ENCODE assay signal across 19 cellular contexts in the genomic region with DNA sequence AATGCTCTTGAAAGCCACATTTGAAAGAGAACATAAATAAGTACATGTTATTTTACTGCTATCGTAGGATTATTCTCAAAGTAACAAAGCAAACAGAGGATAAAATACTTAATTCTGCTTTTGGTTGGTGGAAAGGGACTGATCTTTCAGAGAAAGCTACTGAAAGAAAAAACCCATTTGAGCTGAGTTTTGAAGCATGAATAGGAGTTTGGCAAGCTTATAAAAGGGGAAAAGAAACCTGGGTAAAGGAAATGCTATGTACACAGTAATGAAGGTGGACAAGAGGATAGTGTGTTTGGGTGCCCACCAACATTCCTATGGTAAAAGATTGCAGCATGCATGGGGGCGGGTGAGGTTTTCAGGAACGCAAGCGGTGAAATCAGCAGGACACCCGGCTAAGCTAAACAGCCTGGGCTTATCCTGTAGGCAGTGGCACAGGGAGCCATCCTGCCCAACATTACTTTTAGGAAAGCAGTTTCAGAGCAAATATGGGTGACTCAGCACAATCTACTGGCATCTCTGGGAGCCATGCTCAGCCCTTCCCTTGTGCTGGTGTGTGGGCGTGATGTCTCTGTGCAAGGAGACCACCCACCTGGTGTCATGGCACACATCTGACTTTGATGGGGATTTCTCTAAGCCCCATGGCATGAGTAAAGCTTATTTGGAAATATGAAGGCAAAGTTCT.
DNase-seq lines count a peak whose midpoint lies in the region; ATAC-seq and TF ChIP-seq lines count a peak whose summit lies in the region.
"Had no signal": no experiment of that assay in that cellular context is flagged by ENCODE, and none has a peak within 500 bp of the region (broad histone marks: within the 10 kb centered on the region; RNA-seq: fewer than 3 reads in every experiment).

No MANE protein-coding gene starts in this region.

- H4K20me1 ChIP-seq in hepatocyte (ENCODE audit: insufficient read depth, poor library complexity, severe bottlenecking) (no peaks in the 10 kb centered on the region), smooth muscle cell (ENCODE audit: low read depth) (no peaks in the 10 kb centered on the region)

- TF ChIP-seq CTCF in hepatocyte (IDR thresholded peaks at IDR 0.05; ENCODE audit: poor library complexity) (no peak), smooth muscle cell (IDR thresholded peaks at IDR 0.05; ENCODE audit: borderline replicate concordance, insufficient read depth, poor library complexity, severe bottlenecking) (no peak)

- no peaks in the 10 kb centered on the region for H3K4me1 Mint-ChIP-seq in activated CD4-positive, alpha-beta T cell treated with anti-CD3 and anti-CD28 coated beads for 36 hours
- H3K4me1 Mint-ChIP-seq: activated B cell treated with CpG ODN at 0.5 μM for 24 hours; CD8-positive, alpha-beta memory T cell had no signal

- H3K9me3 Mint-ChIP-seq in activated CD4-positive, alpha-beta T cell treated with anti-CD3 and anti-CD28 coated beads for 36 hours (ENCODE audit: low read depth) = peaks cover 1% of the 10 kb centered on the region
- H3K9me3 Mint-ChIP-seq: activated B cell treated with CpG ODN at 0.5 μM for 24 hours had no signal

- DNase-seq in HCEC 1CT (peak; percentile 26), amniotic epithelial cell (ENCODE audit: low read depth) (peak; percentile 75), hepatocyte (ENCODE audit: low spot score) (peak; percentile 20), smooth muscle cell (lab: John Stamatoyannopoulos, UW; ENCODE audit: unreplicated experiment) (no peak)
- DNase-seq in activated CD4-positive, alpha-beta T cell treated with anti-CD3 and anti-CD28 coated beads for 36 hours = no peak
- DNase-seq: activated B cell treated with CpG ODN at 0.5 μM for 24 hours; activated gamma-delta T cell; body of pancreas; CD8-positive, alpha-beta memory T cell; GDM1; NCI-H2029; NCI-H526 treated with DMSO at 0.1 percent for 48 hours; small intestine; stimulated activated naive B cell treated with anti-CD40 and anti-IgM and Interleukin-4, amounts not matched to agents 10 μg/mL and 1 μg/mL and 100 μg/mL, for 72 hours had no signal

- H3K9me3 ChIP-seq in hepatocyte (ENCODE audit: low read depth) (no peaks in the 10 kb centered on the region), smooth muscle cell (replicated peaks; ENCODE audit: low read depth) (no peaks in the 10 kb centered on the region)
- H3K9me3 ChIP-seq: body of pancreas had no signal

- H3K79me2 ChIP-seq in hepatocyte (no peaks in the 10 kb centered on the region), smooth muscle cell (ENCODE audit: low read depth) (no peaks in the 10 kb centered on the region)

- H3K4me3 Mint-ChIP-seq in activated CD4-positive, alpha-beta T cell treated with anti-CD3 and anti-CD28 coated beads for 36 hours = no peak overlapping the region
- H3K4me3 Mint-ChIP-seq: activated B cell treated with CpG ODN at 0.5 μM for 24 hours; CD8-positive, alpha-beta memory T cell; stimulated activated naive B cell treated with anti-CD40 and anti-IgM and Interleukin-4, amounts not matched to agents 10 μg/mL and 1 μg/mL and 100 μg/mL, for 72 hours had no signal

- no peaks in the 10 kb centered on the region for H3K27me3 ChIP-seq in hepatocyte
- no peaks in the 10 kb centered on the region for H3K27me3 ChIP-seq in smooth muscle cell (ENCODE audit: low read depth)
- H3K27me3 ChIP-seq: body of pancreas, foreskin keratinocyte had no signal

- no peaks in the 10 kb centered on the region for H3K36me3 Mint-ChIP-seq in activated CD4-positive, alpha-beta T cell treated with anti-CD3 and anti-CD28 coated beads for 36 hours (ENCODE audit: low read depth)
- H3K36me3 Mint-ChIP-seq: stimulated activated naive B cell treated with anti-CD40 and anti-IgM and Interleukin-4, amounts not matched to agents 10 μg/mL and 1 μg/mL and 100 μg/mL, for 72 hours had no signal

- H3K27ac ChIP-seq in hepatocyte (no peak overlapping the region), smooth muscle cell (ENCODE audit: low read depth) (peak overlapping the region; percentile 57)
- H3K27ac ChIP-seq: body of pancreas, foreskin keratinocyte had no signal

- H3K4me1 ChIP-seq in hepatocyte (ENCODE audit: insufficient read depth) (peaks cover 45% of the 10 kb centered on the region), smooth muscle cell (ENCODE audit: low read depth) (peaks cover 6% of the 10 kb centered on the region)
- H3K4me1 ChIP-seq: foreskin keratinocyte had no signal

- H3K4me2 ChIP-seq in hepatocyte = no peak overlapping the region
- H3K4me2 ChIP-seq in smooth muscle cell = peak overlapping the region; percentile 1

- no peaks in the 10 kb centered on the region for H3K9me2 ChIP-seq in hepatocyte (replicated peaks; ENCODE audit: insufficient read depth)

- 67% methylated on average over 6 of the region's 6 CpGs for WGBS in hepatocyte (ENCODE audit: low lambda C conversion rate, missing lambda C conversion rate)
- WGBS in smooth muscle cell (ENCODE audit: low lambda C conversion rate) = 46% methylated on average over 6 of the region's 6 CpGs

- H3K27me3 Mint-ChIP-seq in activated CD4-positive, alpha-beta T cell treated with anti-CD3 and anti-CD28 coated beads for 36 hours = no peaks in the 10 kb centered on the region
- H3K27me3 Mint-ChIP-seq: CD8-positive, alpha-beta memory T cell had no signal

- no peaks in the 10 kb centered on the region for H3K36me3 ChIP-seq in hepatocyte (replicated peaks; ENCODE audit: insufficient read depth, low read depth)
- no peaks in the 10 kb centered on the region for H3K36me3 ChIP-seq in smooth muscle cell (ENCODE audit: low read depth)

- H3K4me3 ChIP-seq in hepatocyte (no peak overlapping the region), smooth muscle cell (no peak overlapping the region)
- H3K4me3 ChIP-seq: body of pancreas, lung had no signal

- H3F3A ChIP-seq in smooth muscle cell (ENCODE audit: low read depth) = peaks cover 5% of the 10 kb centered on the region

- no peak overlapping the region for H3K27ac Mint-ChIP-seq in activated CD4-positive, alpha-beta T cell treated with anti-CD3 and anti-CD28 coated beads for 36 hours
- H3K27ac Mint-ChIP-seq: activated B cell treated with CpG ODN at 0.5 μM for 24 hours; CD8-positive, alpha-beta memory T cell; stimulated activated naive B cell treated with anti-CD40 and anti-IgM and Interleukin-4, amounts not matched to agents 10 μg/mL and 1 μg/mL and 100 μg/mL, for 72 hours had no signal

- H2AFZ ChIP-seq in hepatocyte = no peak overlapping the region
- no peak overlapping the region for H2AFZ ChIP-seq in smooth muscle cell (ENCODE audit: low read depth)

- CTCF ChIA-PET in activated CD4-positive, alpha-beta T cell treated with anti-CD3 and anti-CD28 coated beads for 36 hours (lab: Charles Lee) = interaction anchor here (0.5 kb wide), 1 partner anchor 1417 kb away, joined by 3 read pairs; no protein-coding TSS in a partner anchor

- intact Hi-C loops in activated CD4-positive, alpha-beta T cell treated with anti-CD3 and anti-CD28 coated beads for 36 hours (cut with DNase I, micrococcal nuclease) = no loop called here

- POLR2A ChIA-PET in activated CD4-positive, alpha-beta T cell treated with anti-CD3 and anti-CD28 coated beads for 36 hours (lab: Charles Lee) = no interaction called here

- no peak for ATAC-seq in activated CD4-positive, alpha-beta T cell treated with anti-CD3 and anti-CD28 coated beads for 36 hours
- no peak for ATAC-seq in HG03280 (IDR thresholded peaks at IDR 0.05; ENCODE audit: unreplicated experiment)
- ATAC-seq in GM18517 (IDR thresholded peaks at IDR 0.05; ENCODE audit: unreplicated experiment) = no peak
- ATAC-seq: body of pancreas; foreskin keratinocyte; Panc1; stimulated activated naive B cell treated with anti-CD40 and anti-IgM and Interleukin-4, amounts not matched to agents 10 μg/mL and 1 μg/mL and 100 μg/mL, for 72 hours had no signal

- H3K9ac ChIP-seq in smooth muscle cell (ENCODE audit: low read depth) = no peak overlapping the region

Comparison
In these comparisons a context has a peak if more than half of its experiments do, and no peak if none do; other contexts are left out.
1. DNase-seq: peak in HCEC 1CT (single experiment), amniotic epithelial cell (single experiment) and hepatocyte (single experiment); none in smooth muscle cell (single experiment) and activated CD4-positive, alpha-beta T cell treated with anti-CD3 and anti-CD28 coated beads for 36 hours (single experiment).